8 cellular contexts compared by ENCODE assay signal in the genomic region with DNA sequence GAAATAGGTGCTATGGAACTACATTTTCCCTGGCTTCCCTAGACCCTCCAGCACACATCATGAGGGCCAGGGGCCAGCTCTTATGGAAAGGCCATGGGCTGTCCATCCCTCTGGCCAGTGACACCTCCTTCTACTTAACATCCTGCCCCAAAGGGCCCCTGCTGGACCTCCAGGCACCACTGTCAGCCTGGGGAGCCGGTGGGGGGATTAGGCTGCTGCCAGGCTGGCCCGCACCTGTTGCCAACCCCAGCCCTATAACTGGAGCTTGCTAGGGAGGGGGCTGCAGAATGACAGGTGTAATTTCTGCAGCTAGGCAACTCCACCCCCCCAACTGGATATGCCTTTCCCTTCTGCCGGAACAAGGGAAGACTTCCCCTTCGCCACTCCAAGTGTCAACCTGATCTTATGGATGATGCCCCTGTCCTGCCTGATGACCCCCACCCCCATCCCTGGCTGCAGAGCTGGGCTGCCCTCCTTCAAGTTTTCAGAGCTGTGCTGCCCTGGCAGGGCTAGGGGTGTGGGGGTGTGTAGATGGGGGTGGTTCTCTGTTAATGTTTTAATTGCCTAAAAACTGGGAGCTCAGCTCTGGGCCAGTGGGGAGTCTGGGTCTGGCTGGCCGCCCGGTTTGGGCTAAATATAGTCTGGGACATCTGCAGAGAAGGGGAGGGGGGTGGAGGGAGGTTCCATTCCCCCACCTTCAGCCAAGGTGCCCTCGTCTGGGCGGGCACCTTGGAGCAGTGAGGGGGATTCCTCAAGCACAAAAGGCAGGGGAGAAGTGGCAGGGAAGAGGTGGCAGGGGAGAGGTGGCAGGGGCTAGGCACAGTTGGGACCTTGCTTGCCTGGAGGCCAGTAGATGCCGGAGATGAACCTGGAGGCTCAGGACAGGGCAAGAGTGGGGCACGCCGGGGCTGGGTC. TPM values are rescaled to one million over a fixed set of nuclear protein-coding genes. Genes with fewer than 3 reads are reported as not detected.
DNase-seq lines count a peak whose midpoint lies in the region; ATAC-seq, FAIRE-seq and TF ChIP-seq lines count a peak whose summit lies in the region.

No MANE protein-coding gene starts in this region.

- H3K79me2 ChIP-seq in SK-N-SH (ENCODE audit: insufficient read depth) (peaks cover 92% of the 10 kb centered on the region), keratinocyte (ENCODE audit: control insufficient read depth, insufficient read depth, low read length) (peaks cover 83% of the 10 kb centered on the region)

- no peak overlapping the region for H2AFZ ChIP-seq in SK-N-SH (ENCODE audit: low read depth)
- no peak overlapping the region for H2AFZ ChIP-seq in keratinocyte (ENCODE audit: control insufficient read depth, low read length)

- FAIRE-seq in keratinocyte (lab: Jason Lieb, UNC) (no peak), GM12891 (lab: Jason Lieb, UNC) (no peak)

- H3K4me1 Mint-ChIP-seq in activated naive CD8-positive, alpha-beta T cell treated with anti-CD3 and anti-CD28 coated beads for 36 hours: peaks cover 82% of the 10 kb centered on the region

- no peak for TF ChIP-seq RAD21 in SK-N-SH (IDR thresholded peaks at IDR 0.05; ENCODE audit: low read length)

- peaks cover 28% of the 10 kb centered on the region for H3F3A ChIP-seq in SK-N-SH (replicated peaks; ENCODE audit: insufficient read depth)

- H3K9me2 ChIP-seq in SK-N-SH: no peaks in the 10 kb centered on the region

- dilution Hi-C loops in keratinocyte (cut with MboI; ENCODE audit: extremely low pct_ligation_motif_present, low sequenced_read_pairs): no loop called here

- H3K4me3 ChIP-seq in SK-N-SH (ENCODE audit: low read depth in 2 of 2, low read length in 1 of 2) (peak overlapping the region; percentile 29 to 54), keratinocyte (ENCODE audit: control insufficient read depth in 2 of 3, extremely low read depth in 1 of 3, insufficient read depth in 2 of 3, low read depth in 1 of 3, low read length in 3 of 3) (peak overlapping the region; percentile 3 to 60 (median 54)), testis (peak overlapping the region in 1 of 2 donors; percentile 10)

- peaks cover 55% of the 10 kb centered on the region for H4K20me1 ChIP-seq in SK-N-SH (ENCODE audit: insufficient read depth)
- H4K20me1 ChIP-seq in keratinocyte (ENCODE audit: control insufficient read depth, extremely low read depth, insufficient read depth, low read length): peaks cover 17% of the 10 kb centered on the region

- H3K27me3 ChIP-seq in SK-N-SH (ENCODE audit: insufficient read depth) (no peaks in the 10 kb centered on the region), keratinocyte (ENCODE audit: control insufficient read depth, extremely low read depth, insufficient read depth, low read length) (no peaks in the 10 kb centered on the region), testis (no peaks in the 10 kb centered on the region)

- DNase-seq in SK-N-SH: no peak
- no peak for DNase-seq in activated naive CD8-positive, alpha-beta T cell treated with anti-CD3 and anti-CD28 coated beads for 36 hours
- no peak for DNase-seq in keratinocyte (ENCODE audit: low read depth, low spot score)
- DNase-seq in testis: peak; percentile 60
- no peak for DNase-seq in NCI-H2227 treated with DMSO at 0.1 percent for 48 hours (lab: John Stamatoyannopoulos, UW)
- no peak for DNase-seq in GM12891 (ENCODE audit: insufficient read length, low spot score)

- H3K9me3 Mint-ChIP-seq in activated naive CD8-positive, alpha-beta T cell treated with anti-CD3 and anti-CD28 coated beads for 36 hours: no peaks in the 10 kb centered on the region

- peak overlapping the region; percentile 95 for H3K4me3 Mint-ChIP-seq in activated naive CD8-positive, alpha-beta T cell treated with anti-CD3 and anti-CD28 coated beads for 36 hours

- TF ChIP-seq CTCF in SK-N-SH (IDR thresholded peaks at IDR 0.05) (no peak), keratinocyte (optimal IDR thresholded peaks at IDR 0.05 in 1 of 3, IDR thresholded peaks at IDR 0.05 in 1 of 3, conservative IDR thresholded peaks at IDR 0.05 in 1 of 3; ENCODE audit: extremely low read depth in 1 of 3, insufficient read depth in 2 of 3, low read length in 3 of 3) (no peak), testis (IDR thresholded peaks at IDR 0.05) (no peak)

- H3K4me2 ChIP-seq in SK-N-SH (peak overlapping the region; percentile 95), keratinocyte (ENCODE audit: control insufficient read depth, extremely low read depth, insufficient read depth, low read depth, low read length) (peak overlapping the region; percentile 97)

- WGBS in SK-N-SH (ENCODE audit: low lambda C conversion rate): 51% methylated on average over 9 of the region's 11 CpGs
- 19 to 36% methylated on average over 6 to 11 of the region's 11 CpGs for WGBS in testis, 2 donors

- CTCF ChIA-PET in SK-N-SH (lab: Yijun Ruan, JAX): interaction anchor here (1.0 to 57.6 kb wide), 3 partner anchors 16 to 154 kb away, joined by 4 to 1706 read pairs (median 1706); a partner anchor contains a TSS

- H3K9me3 ChIP-seq in SK-N-SH: no peaks in the 10 kb centered on the region
- H3K9me3 ChIP-seq in keratinocyte (ENCODE audit: control insufficient read depth, low read depth, low read length): no peaks in the 10 kb centered on the region
- no peaks in the 10 kb centered on the region for H3K9me3 ChIP-seq in testis

- H3K27ac ChIP-seq in SK-N-SH (ENCODE audit: low read depth in 2 of 2, low read length in 1 of 2): peak overlapping the region; percentile 91 to 96
- peak overlapping the region; percentile 86 for H3K27ac ChIP-seq in keratinocyte (ENCODE audit: control insufficient read depth, insufficient read depth, low read length)
- H3K27ac ChIP-seq in testis: peak overlapping the region; percentile 80 to 83

- no peaks in the 10 kb centered on the region for H3K27me3 Mint-ChIP-seq in activated naive CD8-positive, alpha-beta T cell treated with anti-CD3 and anti-CD28 coated beads for 36 hours

- ATAC-seq in SK-N-SH treated with all-trans-retinoic acid at 6 μM for 48 hours (no peak), GM19351 (IDR thresholded peaks at IDR 0.05; ENCODE audit: unreplicated experiment) (no peak)

- peaks cover 70 to 91% of the 10 kb centered on the region in 2 experiments for H3K4me1 ChIP-seq in SK-N-SH (ENCODE audit: control insufficient read depth in 1 of 2, insufficient read depth in 2 of 2, low read depth in 1 of 2, low read length in 1 of 2)
- H3K4me1 ChIP-seq in keratinocyte (ENCODE audit: control insufficient read depth, extremely low read depth, insufficient read depth, low read length): peaks cover 69% of the 10 kb centered on the region
- peaks cover 87% of the 10 kb centered on the region for H3K4me1 ChIP-seq in testis

- H3K9ac ChIP-seq in SK-N-SH: peak overlapping the region; percentile 97
- H3K9ac ChIP-seq in keratinocyte (ENCODE audit: control insufficient read depth, extremely low read depth, insufficient read depth, low read length): peak overlapping the region; percentile 74

- H3K9me1 ChIP-seq in keratinocyte (ENCODE audit: control insufficient read depth, extremely low read depth, insufficient read depth, low read length): no peaks in the 10 kb centered on the region

- peak overlapping the region; percentile 99 for H3K27ac Mint-ChIP-seq in activated naive CD8-positive, alpha-beta T cell treated with anti-CD3 and anti-CD28 coated beads for 36 hours

- H3K36me3 ChIP-seq in SK-N-SH (replicated peaks in 1 of 2; ENCODE audit: control insufficient read depth in 1 of 2, insufficient read depth in 2 of 2, low read length in 1 of 2) (no peaks in the 10 kb centered on the region), keratinocyte (ENCODE audit: control insufficient read depth in 2 of 2, extremely low read depth in 1 of 2, insufficient read depth in 2 of 2, low read length in 2 of 2) (peaks cover 0 to 2% of the 10 kb centered on the region in 2 experiments), testis (ENCODE audit: low read depth, missing control alignments) (no peaks in the 10 kb centered on the region)

- TF ChIP-seq POLR2A in testis (IDR thresholded peaks at IDR 0.05) (no peak), GM12891 (IDR thresholded peaks at IDR 0.05; ENCODE audit: low read depth, low read length) (no peak)

- TF ChIP-seq EP300 in SK-N-SH (IDR thresholded peaks at IDR 0.05; ENCODE audit: borderline replicate concordance in 1 of 2, low read depth in 1 of 2, low read length in 1 of 2): no peak

- intact Hi-C loops in testis (cut with DNase I; ENCODE audit: low total_unique reads): no loop called here

- POLR2A ChIA-PET in SK-N-SH (lab: Yijun Ruan, JAX): interaction anchor here (1.0 to 1.3 kb wide), 3 partner anchors 9 to 11 kb away, joined by 3 to 5 read pairs (median 4); no protein-coding TSS in a partner anchor

- H3K36me3 Mint-ChIP-seq in activated naive CD8-positive, alpha-beta T cell treated with anti-CD3 and anti-CD28 coated beads for 36 hours: peaks cover 9% of the 10 kb centered on the region

RNA-seq across cellular contexts. Expression of a gene that starts 12.8 kb away (rescaled TPM):
- polyA plus RNA-seq in SK-N-SH (2012; rRNA removed) (8.9 and 13.3 TPM in 2 replicates), keratinocyte (1.7 to 6.0 TPM (median 3.8 TPM) in 3 replicates), testis (ENCODE audit: insufficient read depth, low read depth, low replicate concordance) (49.8 TPM)
- 6.9 and 9.6 TPM in 2 replicates for polyA plus RNA-seq in SK-N-SH (2012; cell fraction: cytosol; rRNA removed)
- 13.2 and 15.0 TPM in 2 replicates for polyA plus RNA-seq in SK-N-SH (2012; cell fraction: nucleus; rRNA removed)
- 10 to 100 TPM; 31.2 to 33.3 TPM for total RNA-seq in activated naive CD8-positive, alpha-beta T cell treated with anti-CD3 and anti-CD28 coated beads for 36 hours
- 23.1 TPM for polyA plus RNA-seq in keratinocyte (2011; ENCODE audit: low read depth)
- polyA plus RNA-seq in keratinocyte (2011; cell fraction: cytosol; rRNA removed): 3.5 and 6.0 TPM in 2 replicates
- polyA plus RNA-seq in keratinocyte (2011; cell fraction: nucleus; rRNA removed): 6.0 and 12.0 TPM in 2 replicates
- 9.2 and 21.5 TPM in 2 replicates for polyA plus RNA-seq in keratinocyte (2012; ENCODE audit: low replicate concordance)
- polyA minus RNA-seq in keratinocyte: 4.5 to 20.8 TPM (median 7.1 TPM) in 3 replicates
- 11.9 TPM for polyA minus RNA-seq in keratinocyte (2011; cell fraction: cytosol; rRNA and poly(A)+ RNA removed)
- polyA minus RNA-seq in keratinocyte (2011; cell fraction: nucleus; rRNA and poly(A)+ RNA removed): 5.9 and 7.8 TPM in 2 replicates
- 10 to 100 TPM; 65.5 to 66.0 TPM for total RNA-seq in testis
- 24.8 TPM for polyA plus RNA-seq in GM12891 (2012; ENCODE audit: low read depth, missing spikeins)

RNA-seq across cellular contexts. Expression of a gene that starts 34.1 kb away (rescaled TPM):
- polyA plus RNA-seq in SK-N-SH (2012; rRNA removed) (12.7 and 12.8 TPM in 2 replicates), keratinocyte (5.5 to 28.0 TPM (median 26.5 TPM) in 3 replicates), testis (ENCODE audit: insufficient read depth, low read depth, low replicate concordance) (14.7 TPM)
- polyA plus RNA-seq in SK-N-SH (2012; cell fraction: cytosol; rRNA removed): 15.2 and 16.8 TPM in 2 replicates
- polyA plus RNA-seq in SK-N-SH (2012; cell fraction: nucleus; rRNA removed): 8.3 and 11.7 TPM in 2 replicates
- 100 to 1,000 TPM; 144 to 149 TPM for total RNA-seq in activated naive CD8-positive, alpha-beta T cell treated with anti-CD3 and anti-CD28 coated beads for 36 hours
- polyA plus RNA-seq in keratinocyte (2011; ENCODE audit: low read depth): 1.7 TPM
- polyA plus RNA-seq in keratinocyte (2011; cell fraction: cytosol; rRNA removed): 5.8 and 10.9 TPM in 2 replicates
- 6.6 and 9.2 TPM in 2 replicates for polyA plus RNA-seq in keratinocyte (2011; cell fraction: nucleus; rRNA removed)
- 1.8 and 16.1 TPM in 2 replicates for polyA plus RNA-seq in keratinocyte (2012; ENCODE audit: low replicate concordance)
- 2.0 to 12.1 TPM (median 2.3 TPM) in 3 replicates for polyA minus RNA-seq in keratinocyte
- 4.8 TPM for polyA minus RNA-seq in keratinocyte (2011; cell fraction: cytosol; rRNA and poly(A)+ RNA removed)
- polyA minus RNA-seq in keratinocyte (2011; cell fraction: nucleus; rRNA and poly(A)+ RNA removed): 3.3 and 9.8 TPM in 2 replicates
- total RNA-seq in testis: 10 to 100 TPM; 12.4 to 22.8 TPM
- 21.1 TPM for polyA plus RNA-seq in GM12891 (2012; ENCODE audit: low read depth, missing spikeins)

RNA-seq across cellular contexts. Expression of a gene that starts 42.8 kb away (rescaled TPM):
- polyA plus RNA-seq in SK-N-SH (2012; rRNA removed) (not detected in 2 replicates), keratinocyte (not detected in 3 replicates), testis (ENCODE audit: insufficient read depth, low read depth, low replicate concordance) (not detected)
- not detected in 2 replicates for polyA plus RNA-seq in SK-N-SH (2012; cell fraction: cytosol; rRNA removed)
- not detected in 2 replicates for polyA plus RNA-seq in SK-N-SH (2012; cell fraction: nucleus; rRNA removed)
- total RNA-seq in activated naive CD8-positive, alpha-beta T cell treated with anti-CD3 and anti-CD28 coated beads for 36 hours: not detected
- polyA plus RNA-seq in keratinocyte (2011; ENCODE audit: low read depth): not detected
- not detected in 2 replicates for polyA plus RNA-seq in keratinocyte (2011; cell fraction: cytosol; rRNA removed)
- polyA plus RNA-seq in keratinocyte (2011; cell fraction: nucleus; rRNA removed): not detected in 2 replicates
- not detected in 2 replicates for polyA plus RNA-seq in keratinocyte (2012; ENCODE audit: low replicate concordance)
- not detected in 3 replicates for polyA minus RNA-seq in keratinocyte
- not detected for polyA minus RNA-seq in keratinocyte (2011; cell fraction: cytosol; rRNA and poly(A)+ RNA removed)
- not detected in 2 replicates for polyA minus RNA-seq in keratinocyte (2011; cell fraction: nucleus; rRNA and poly(A)+ RNA removed)
- 1 to 10 TPM; 2.1 to 2.6 TPM for total RNA-seq in testis
- polyA plus RNA-seq in GM12891 (2012; ENCODE audit: low read depth, missing spikeins): 0.21 TPM
